ENCODE assay signal across 16 cellular contexts in genomic region chr2:51027968-51028367, GRCh38. TPM values are rescaled to one million over a fixed set of nuclear protein-coding genes. Genes with fewer than 3 reads are reported as not detected.
A peak's percentile ranks its signal among the peaks of the same experiment; 100 is the strongest.
DNase-seq lines count a peak whose midpoint lies in the region; ATAC-seq and TF ChIP-seq lines count a peak whose summit lies in the region.
"Had no signal": no experiment of that assay in that cellular context is flagged by ENCODE, and none has a peak within 500 bp of the region (broad histone marks: within the 10 kb centered on the region; RNA-seq: fewer than 3 reads in every experiment).

No MANE protein-coding gene starts in this region.

- H3K27ac ChIP-seq in left ventricle myocardium inferior (replicated peaks) (no peak overlapping the region), lower lobe of right lung (no peak overlapping the region), ovary (no peak overlapping the region)
- H3K27ac ChIP-seq: BLaER1 had no signal

- H3K4me3 Mint-ChIP-seq in naive thymus-derived CD8-positive, alpha-beta T cell = no peak overlapping the region
- H3K4me3 Mint-ChIP-seq: CD8-positive, alpha-beta memory T cell had no signal

- H3K36me3 ChIP-seq in left ventricle myocardium inferior = no peaks in the 10 kb centered on the region
- no peaks in the 10 kb centered on the region for H3K36me3 ChIP-seq in lower lobe of right lung
- H3K36me3 ChIP-seq in ovary = no peaks in the 10 kb centered on the region
- H3K36me3 ChIP-seq: BLaER1 had no signal

- TF ChIP-seq POLR2A in ovary (IDR thresholded peaks at IDR 0.05) = no peak

- TF ChIP-seq CTCF in left ventricle myocardium inferior (IDR thresholded peaks at IDR 0.05; ENCODE audit: borderline replicate concordance) = no peak
- TF ChIP-seq CTCF in lower lobe of right lung (IDR thresholded peaks at IDR 0.05) = no peak
- TF ChIP-seq CTCF in ovary (IDR thresholded peaks at IDR 0.05) = no peak

- WGBS in ovary, 3 donors = 94 to 98% (median 95%) methylated on average over 40 of the region's 40 CpGs

- intact Hi-C loops in left cardiac atrium (cut with DNase I) = no loop called here
- intact Hi-C loops in left ventricle myocardium inferior (cut with micrococcal nuclease) = no loop called here
- intact Hi-C loops in lower lobe of right lung (cut with DNase I) = no loop called here
- intact Hi-C loops in ovary (cut with DNase I) = no loop called here

- peaks cover 0 to 39% (median 15%) of the 10 kb centered on the region in 9 donors for H3K9me3 Mint-ChIP-seq in naive thymus-derived CD8-positive, alpha-beta T cell

- peaks cover 2 to 25% (median 10%) of the 10 kb centered on the region in 5 donors for H3K27me3 Mint-ChIP-seq in naive thymus-derived CD8-positive, alpha-beta T cell
- H3K27me3 Mint-ChIP-seq: CD8-positive, alpha-beta memory T cell had no signal

- no peak for TF ChIP-seq EP300 in ovary (IDR thresholded peaks at IDR 0.05)

- ATAC-seq in left cardiac atrium (no peak), lower lobe of right lung (no peak), GM18909 (IDR thresholded peaks at IDR 0.05; ENCODE audit: poor library complexity, unreplicated experiment) (no peak)
- no peak for ATAC-seq in naive thymus-derived CD8-positive, alpha-beta T cell
- ATAC-seq: K562 had no signal

- POLR2A ChIA-PET in naive thymus-derived CD8-positive, alpha-beta T cell (lab: Charles Lee) = no interaction called here

- no peaks in the 10 kb centered on the region for H3K9me3 ChIP-seq in left ventricle myocardium inferior (replicated peaks)
- no peaks in the 10 kb centered on the region for H3K9me3 ChIP-seq in lower lobe of right lung
- no peaks in the 10 kb centered on the region for H3K9me3 ChIP-seq in ovary
- H3K9me3 ChIP-seq: SK-N-SH had no signal

- H3K27me3 ChIP-seq in left ventricle myocardium inferior (ENCODE audit: low read depth) (peaks cover 33% of the 10 kb centered on the region), lower lobe of right lung (ENCODE audit: low read depth) (peaks cover 7% of the 10 kb centered on the region), ovary (no peaks in the 10 kb centered on the region)
- H3K27me3 ChIP-seq: BLaER1 had no signal

- H3K4me1 Mint-ChIP-seq in naive thymus-derived CD8-positive, alpha-beta T cell = no peaks in the 10 kb centered on the region
- H3K4me1 Mint-ChIP-seq: CD8-positive, alpha-beta memory T cell had no signal

- no peak overlapping the region for H3K27ac Mint-ChIP-seq in naive thymus-derived CD8-positive, alpha-beta T cell
- H3K27ac Mint-ChIP-seq: CD8-positive, alpha-beta memory T cell had no signal

- H3K4me1 ChIP-seq in left ventricle myocardium inferior (no peaks in the 10 kb centered on the region), lower lobe of right lung (no peaks in the 10 kb centered on the region), ovary (ENCODE audit: insufficient read depth) (no peaks in the 10 kb centered on the region)
- H3K4me1 ChIP-seq: BLaER1 had no signal

- DNase-seq in left cardiac atrium (peak; percentile 15), left ventricle myocardium inferior (no peak), NCI-H510A treated with DMSO at 0.1 percent for 48 hours (lab: John Stamatoyannopoulos, UW) (peak; percentile 83), lower lobe of right lung (peak; percentile 33), ovary (no peak), DMS53 (lab: John Stamatoyannopoulos, UW) (no peak)
- no peak for DNase-seq in naive thymus-derived CD8-positive, alpha-beta T cell
- DNase-seq: CD8-positive, alpha-beta memory T cell; GF-D8; NCI-H187; SHP77; SK-N-SH had no signal

- peaks cover 0 to 9% (median 2%) of the 10 kb centered on the region in 3 donors for H3K36me3 Mint-ChIP-seq in naive thymus-derived CD8-positive, alpha-beta T cell
- H3K36me3 Mint-ChIP-seq: CD8-positive, alpha-beta memory T cell had no signal

- H3K4me3 ChIP-seq in left ventricle myocardium inferior (no peak overlapping the region), lower lobe of right lung (no peak overlapping the region), ovary (no peak overlapping the region)
- H3K4me3 ChIP-seq: BLaER1, K562 had no signal

RNA-seq across cellular contexts. Expression of gene NRXN1, which starts 4.0 kb away (rescaled TPM):
- 10 to 100 TPM in 1 of 2 donors, 1 to 10 TPM in 1; 9.3 to 10.2 TPM for total RNA-seq in left cardiac atrium
- total RNA-seq in left ventricle myocardium inferior = 4.3 TPM
- 1.2 TPM for total RNA-seq in lower lobe of right lung
- 1 to 10 TPM in 4 of 7 donors, under 1 TPM in 1, not detected in 2; 0.57 to 4.8 (median 1.5) TPM for total RNA-seq in ovary
- polyA plus RNA-seq in ovary = 1 to 10 TPM in 1 of 2 donors, under 1 TPM in 1; 0.46 to 3.0 TPM
- not detected for total RNA-seq in naive thymus-derived CD8-positive, alpha-beta T cell
- polyA plus RNA-seq in naive thymus-derived CD8-positive, alpha-beta T cell = not detected
- total RNA-seq: CD8-positive, alpha-beta memory T cell; K562; NCI-H460 had no signal
- polyA plus RNA-seq: CD8-positive, alpha-beta memory T cell; K562 had no signal

Comparison
In these comparisons a context has a peak if more than half of its experiments do, and no peak if none do; other contexts are left out.
1. DNase-seq: peak in left cardiac atrium (single experiment), NCI-H510A treated with DMSO at 0.1 percent for 48 hours (single experiment) and lower lobe of right lung (single experiment); none in left ventricle myocardium inferior (single experiment), ovary (0 of 5), DMS53 (single experiment) and naive thymus-derived CD8-positive, alpha-beta T cell (0 of 10).